ENCODE assay signal across 16 cellular contexts in the genomic region with DNA sequence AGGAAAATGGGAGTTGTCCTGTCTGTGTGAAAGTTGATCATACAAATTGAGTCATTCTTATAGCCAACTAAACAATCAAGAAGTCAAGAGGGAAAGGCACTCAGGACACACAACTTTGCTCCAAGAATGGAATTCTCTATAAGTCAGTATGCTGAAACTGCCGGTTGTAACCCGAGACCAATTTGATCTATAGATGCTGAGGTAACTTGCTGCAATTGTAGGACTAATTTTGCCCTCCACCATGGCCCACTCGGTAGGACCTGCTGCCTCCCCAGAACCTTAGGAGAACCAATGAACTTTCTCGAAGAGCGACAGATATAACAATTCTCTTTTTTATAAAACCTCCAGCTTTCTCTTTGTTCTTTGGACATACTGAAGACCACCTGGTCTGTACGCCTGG.
DNase-seq lines count a peak whose midpoint lies in the region; ATAC-seq and TF ChIP-seq lines count a peak whose summit lies in the region.
"Had no signal": no experiment of that assay in that cellular context is flagged by ENCODE, and none has a peak within 500 bp of the region (broad histone marks: within the 10 kb centered on the region; RNA-seq: fewer than 3 reads in every experiment).

No MANE protein-coding gene starts in this region.

- CTCF ChIA-PET in SK-N-SH (lab: Yijun Ruan, JAX): no interaction called here

- H3K79me2 ChIP-seq in OCI-LY3 (ENCODE audit: low read length) (peaks cover 63% of the 10 kb centered on the region), SK-N-SH (ENCODE audit: insufficient read depth) (peaks cover 66% of the 10 kb centered on the region)

- over 99% methylated on average over 6 of the region's 6 CpGs for WGBS in SK-N-SH (ENCODE audit: low lambda C conversion rate)

- DNase-seq in activated T-cell treated with anti-CD3 and anti-CD28 coated beads, Interleukin-2, amount 50 U/mL, for 24 hours: no peak
- DNase-seq in activated T-cell treated with anti-CD3 and anti-CD28 coated beads, Interleukin-2, amount 50 U/mL, for 1 hour: no peak
- DNase-seq in osteocyte (ENCODE audit: extremely low spot score, unreplicated experiment) (no peak), SK-N-SH (no peak), SHP77 treated with DMSO at 0.1 percent for 48 hours (lab: John Stamatoyannopoulos, UW) (no peak)
- DNase-seq: DMS153; H7; NCI-H1092 treated with DMSO at 0.1 percent for 48 hours; NCI-H345; occipital lobe; Peyer's patch; stimulated activated CD4-positive, alpha-beta T cell treated with anti-CD3 and anti-CD28 coated beads, Interleukin-15, amount 100 ng/mL, for 24 hours; stimulated activated CD8-positive, alpha-beta memory T cell treated with anti-CD3 and anti-CD28 coated beads, Interleukin-4, amount 100 ng/mL, for 48 hours had no signal

- H3K27ac ChIP-seq in OCI-LY3 (ENCODE audit: low read length) (no peak overlapping the region), SK-N-SH (ENCODE audit: low read depth in 2 of 2, low read length in 1 of 2) (no peak overlapping the region)
- H3K27ac ChIP-seq: Peyer's patch had no signal

- H3K4me1 ChIP-seq in OCI-LY3 (ENCODE audit: low read length) (peaks cover 10% of the 10 kb centered on the region), SK-N-SH (ENCODE audit: control insufficient read depth in 1 of 2, insufficient read depth in 2 of 2, low read depth in 1 of 2, low read length in 1 of 2) (peaks cover 3 to 4% of the 10 kb centered on the region in 2 experiments; a peak in 2 of 4 replicates)

- peaks cover 5% of the 10 kb centered on the region; the same call in 1 of the 2 replicates for H3K27me3 ChIP-seq in OCI-LY3 (ENCODE audit: low read depth, low read length)
- no peaks in the 10 kb centered on the region for H3K27me3 ChIP-seq in SK-N-SH (ENCODE audit: insufficient read depth)
- H3K27me3 ChIP-seq: Peyer's patch had no signal

- H3K27ac Mint-ChIP-seq in activated T-cell treated with anti-CD3 and anti-CD28 coated beads, Interleukin-2, amount 50 U/mL, for 24 hours: no peak overlapping the region
- no peak overlapping the region for H3K27ac Mint-ChIP-seq in brain
- no peak overlapping the region for H3K27ac Mint-ChIP-seq in osteocyte (ENCODE audit: unreplicated experiment)

- no peaks in the 10 kb centered on the region for H3K9me2 ChIP-seq in SK-N-SH

- H4K20me1 ChIP-seq in OCI-LY3 (ENCODE audit: insufficient read depth, low read length) (peaks cover 19% of the 10 kb centered on the region), SK-N-SH (ENCODE audit: insufficient read depth) (no peaks in the 10 kb centered on the region)

- no peak for TF ChIP-seq RAD21 in SK-N-SH (IDR thresholded peaks at IDR 0.05; ENCODE audit: low read length)

- H3K9me3 Mint-ChIP-seq in activated T-cell treated with anti-CD3 and anti-CD28 coated beads, Interleukin-2, amount 50 U/mL, for 24 hours: no peaks in the 10 kb centered on the region
- no peaks in the 10 kb centered on the region for H3K9me3 Mint-ChIP-seq in brain
- H3K9me3 Mint-ChIP-seq in osteocyte (ENCODE audit: unreplicated experiment): no peaks in the 10 kb centered on the region

- peaks cover 21% of the 10 kb centered on the region for H3K4me1 Mint-ChIP-seq in activated T-cell treated with anti-CD3 and anti-CD28 coated beads, Interleukin-2, amount 50 U/mL, for 24 hours (ENCODE audit: low read depth)
- H3K4me1 Mint-ChIP-seq in brain (peaks cover 24% of the 10 kb centered on the region), osteocyte (ENCODE audit: unreplicated experiment) (peaks cover 24% of the 10 kb centered on the region)

- POLR2A ChIA-PET in SK-N-SH (lab: Yijun Ruan, JAX): no interaction called here

- H3K4me3 ChIP-seq in OCI-LY3 (ENCODE audit: low read length) (no peak overlapping the region), SK-N-SH (ENCODE audit: low read depth in 2 of 2, low read length in 1 of 2) (no peak overlapping the region)
- H3K4me3 ChIP-seq: Peyer's patch had no signal

- H3K36me3 Mint-ChIP-seq in activated T-cell treated with anti-CD3 and anti-CD28 coated beads, Interleukin-2, amount 50 U/mL, for 24 hours (ENCODE audit: low read depth): peaks cover 13% of the 10 kb centered on the region
- no peaks in the 10 kb centered on the region for H3K36me3 Mint-ChIP-seq in brain
- H3K36me3 Mint-ChIP-seq in osteocyte (ENCODE audit: unreplicated experiment): no peaks in the 10 kb centered on the region

- no peaks in the 10 kb centered on the region for H3K9me3 ChIP-seq in OCI-LY3 (ENCODE audit: insufficient read depth, low read length)
- no peaks in the 10 kb centered on the region for H3K9me3 ChIP-seq in SK-N-SH
- H3K9me3 ChIP-seq: Peyer's patch had no signal

- TF ChIP-seq EP300 in SK-N-SH (IDR thresholded peaks at IDR 0.05; ENCODE audit: borderline replicate concordance in 1 of 2, low read depth in 1 of 2, low read length in 1 of 2): no peak

- TF ChIP-seq CTCF in OCI-LY3 (IDR thresholded peaks at IDR 0.05; ENCODE audit: low read depth, low read length) (no peak), brain (conservative IDR thresholded peaks at IDR 0.05) (no peak), osteocyte (IDR thresholded peaks at IDR 0.05) (no peak), SK-N-SH (IDR thresholded peaks at IDR 0.05) (no peak)

- H3K27me3 Mint-ChIP-seq in activated T-cell treated with anti-CD3 and anti-CD28 coated beads, Interleukin-2, amount 50 U/mL, for 24 hours: no peaks in the 10 kb centered on the region
- peaks cover 16% of the 10 kb centered on the region for H3K27me3 Mint-ChIP-seq in brain
- H3K27me3 Mint-ChIP-seq in osteocyte (ENCODE audit: unreplicated experiment): no peaks in the 10 kb centered on the region

- ATAC-seq in HG03196 (IDR thresholded peaks at IDR 0.05; ENCODE audit: unreplicated experiment): no peak

- H3K9ac ChIP-seq in OCI-LY3 (ENCODE audit: low read length): no peak overlapping the region
- no peak overlapping the region for H3K9ac ChIP-seq in SK-N-SH

- H3F3A ChIP-seq in SK-N-SH (replicated peaks; ENCODE audit: insufficient read depth): peaks cover 11% of the 10 kb centered on the region

- H3K36me3 ChIP-seq in OCI-LY3 (replicated peaks; ENCODE audit: low read depth, low read length) (no peaks in the 10 kb centered on the region), SK-N-SH (replicated peaks in 1 of 2; ENCODE audit: control insufficient read depth in 1 of 2, insufficient read depth in 2 of 2, low read length in 1 of 2) (no peaks in the 10 kb centered on the region)
- H3K36me3 ChIP-seq: Peyer's patch had no signal

- peak overlapping the region; percentile 93 for H3K4me3 Mint-ChIP-seq in activated T-cell treated with anti-CD3 and anti-CD28 coated beads, Interleukin-2, amount 50 U/mL, for 24 hours
- H3K4me3 Mint-ChIP-seq in brain (peak overlapping the region; percentile 70 to 98 (median 92)), osteocyte (ENCODE audit: unreplicated experiment) (peak overlapping the region; percentile 22)

- no peak overlapping the region for H2AFZ ChIP-seq in OCI-LY3 (ENCODE audit: low read depth, low read length)
- no peak overlapping the region for H2AFZ ChIP-seq in SK-N-SH (ENCODE audit: low read depth)

- H3K4me2 ChIP-seq in OCI-LY3 (ENCODE audit: low read length): peak overlapping the region; percentile 80; the same call in 1 of the 2 replicates
- H3K4me2 ChIP-seq in SK-N-SH: no peak overlapping the region

TF ChIP-seq in SK-N-SH, 30 proteins besides CTCF, POLR2A, EP300 and RAD21 (continues in another document):
- TF ChIP-seq RCOR1 (IDR thresholded peaks at IDR 0.05; ENCODE audit: low read length) (no peak), ELF1 (IDR thresholded peaks at IDR 0.05) (no peak), EZH2phosphoT487 (IDR thresholded peaks at IDR 0.05; ENCODE audit: borderline replicate concordance, low read depth) (no peak), GATA2 (CRISPR knock-in tag; IDR thresholded peaks at IDR 0.05) (no peak), SIN3A (IDR thresholded peaks at IDR 0.05; ENCODE audit: borderline replicate concordance, low read depth, low read length) (no peak), NRF1 (IDR thresholded peaks at IDR 0.05; ENCODE audit: low read depth, low read length) (no peak), FOXJ3 (CRISPR knock-in tag; IDR thresholded peaks at IDR 0.05) (no peak), FOXM1 (IDR thresholded peaks at IDR 0.05; ENCODE audit: low read depth) (no peak), RXRA (IDR thresholded peaks at IDR 0.05; ENCODE audit: borderline replicate concordance, low read depth) (no peak), SMC3 (IDR thresholded peaks at IDR 0.05; ENCODE audit: low read depth, low read length) (no peak), CHD2 (IDR thresholded peaks at IDR 0.05; ENCODE audit: low read length, partially characterized antibody) (no peak)
- TF ChIP-seq, protein P1, sequence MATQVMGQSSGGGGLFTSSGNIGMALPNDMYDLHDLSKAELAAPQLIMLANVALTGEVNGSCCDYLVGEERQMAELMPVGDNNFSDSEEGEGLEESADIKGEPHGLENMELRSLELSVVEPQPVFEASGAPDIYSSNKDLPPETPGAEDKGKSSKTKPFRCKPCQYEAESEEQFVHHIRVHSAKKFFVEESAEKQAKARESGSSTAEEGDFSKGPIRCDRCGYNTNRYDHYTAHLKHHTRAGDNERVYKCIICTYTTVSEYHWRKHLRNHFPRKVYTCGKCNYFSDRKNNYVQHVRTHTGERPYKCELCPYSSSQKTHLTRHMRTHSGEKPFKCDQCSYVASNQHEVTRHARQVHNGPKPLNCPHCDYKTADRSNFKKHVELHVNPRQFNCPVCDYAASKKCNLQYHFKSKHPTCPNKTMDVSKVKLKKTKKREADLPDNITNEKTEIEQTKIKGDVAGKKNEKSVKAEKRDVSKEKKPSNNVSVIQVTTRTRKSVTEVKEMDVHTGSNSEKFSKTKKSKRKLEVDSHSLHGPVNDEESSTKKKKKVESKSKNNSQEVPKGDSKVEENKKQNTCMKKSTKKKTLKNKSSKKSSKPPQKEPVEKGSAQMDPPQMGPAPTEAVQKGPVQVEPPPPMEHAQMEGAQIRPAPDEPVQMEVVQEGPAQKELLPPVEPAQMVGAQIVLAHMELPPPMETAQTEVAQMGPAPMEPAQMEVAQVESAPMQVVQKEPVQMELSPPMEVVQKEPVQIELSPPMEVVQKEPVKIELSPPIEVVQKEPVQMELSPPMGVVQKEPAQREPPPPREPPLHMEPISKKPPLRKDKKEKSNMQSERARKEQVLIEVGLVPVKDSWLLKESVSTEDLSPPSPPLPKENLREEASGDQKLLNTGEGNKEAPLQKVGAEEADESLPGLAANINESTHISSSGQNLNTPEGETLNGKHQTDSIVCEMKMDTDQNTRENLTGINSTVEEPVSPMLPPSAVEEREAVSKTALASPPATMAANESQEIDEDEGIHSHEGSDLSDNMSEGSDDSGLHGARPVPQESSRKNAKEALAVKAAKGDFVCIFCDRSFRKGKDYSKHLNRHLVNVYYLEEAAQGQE (IDR thresholded peaks at IDR 0.05; ENCODE audit: low read depth, low read length): no peak

Comparison
In these comparisons a context has a peak if more than half of its experiments do, and no peak if none do; other contexts are left out.
1. H3K4me3 Mint-ChIP-seq: peak in every context shown above with its lines; median percentile 93 in activated T-cell treated with anti-CD3 and anti-CD28 coated beads, Interleukin-2, amount 50 U/mL, for 24 hours; 92 in brain; 22 in osteocyte.